ENCODE assay signal across 9 cellular contexts in genomic region chr3:42159706-42160472, GRCh38.
DNase-seq lines count a peak whose midpoint lies in the region; ATAC-seq and TF ChIP-seq lines count a peak whose summit lies in the region.
"Had no signal": no experiment of that assay in that cellular context is flagged by ENCODE, and none has a peak within 500 bp of the region (broad histone marks: within the 10 kb centered on the region; RNA-seq: fewer than 3 reads in every experiment).

No MANE protein-coding gene starts in this region.

- no peak for TF ChIP-seq POLR2A in right lobe of liver (IDR thresholded peaks at IDR 0.05)

- H3K4me1 ChIP-seq in right lobe of liver: peaks cover 0 to 13% (median 2%) of the 10 kb centered on the region in 4 donors
- H3K4me1 ChIP-seq in thoracic aorta (ENCODE audit: control insufficient read depth in 1 of 2, low read depth in 2 of 2): peaks cover 20 to 29% of the 10 kb centered on the region in 2 donors

- H3K4me3 ChIP-seq in right lobe of liver (no peak overlapping the region), thoracic aorta (peak overlapping the region; percentile 50)

- H3K27me3 ChIP-seq in right lobe of liver: no peaks in the 10 kb centered on the region
- no peaks in the 10 kb centered on the region for H3K27me3 ChIP-seq in thoracic aorta (replicated peaks; ENCODE audit: insufficient read depth)

- H3K36me3 ChIP-seq in right lobe of liver (no peaks in the 10 kb centered on the region), thoracic aorta (no peaks in the 10 kb centered on the region)

- peak overlapping the region; percentile 80 for H3K27ac ChIP-seq in RWPE1
- H3K27ac ChIP-seq in right lobe of liver: no peak overlapping the region
- H3K27ac ChIP-seq in thoracic aorta: peak overlapping the region in 1 of 2 donors; percentile 11
- H3K27ac ChIP-seq: C4-2B had no signal

- TF ChIP-seq CTCF in RWPE1 (conservative IDR thresholded peaks at IDR 0.05; ENCODE audit: low read depth): no peak
- TF ChIP-seq CTCF in right lobe of liver (IDR thresholded peaks at IDR 0.05): no peak
- no peak for TF ChIP-seq CTCF in thoracic aorta (IDR thresholded peaks at IDR 0.05)

- ATAC-seq in activated CD4-positive, CD25-positive, alpha-beta regulatory T cell treated with anti-CD3 and anti-CD28 coated beads, Interleukin-2, amount 50 U/mL, for 24 hours: peak; percentile 57 to 59
- ATAC-seq in HG03066 (IDR thresholded peaks at IDR 0.05; ENCODE audit: low read depth, unreplicated experiment): peak; percentile 75
- ATAC-seq in right lobe of liver: peak; percentile 42 to 60 (median 52)
- no peak for ATAC-seq in thoracic aorta (ENCODE audit: insufficient number of reproducible peaks, low FRiP score, low read depth)

- CTCF ChIA-PET in RWPE1 (lab: Yijun Ruan, JAX): no interaction called here

- intact Hi-C loops in right lobe of liver (cut with DNase I): no loop called here

- POLR2A ChIA-PET in RWPE1 (lab: Yijun Ruan, JAX; ENCODE audit: low non-redundant PET): interaction anchor here (0.6 kb wide), 1 partner anchor 49 kb away, joined by 6 read pairs; no protein-coding TSS in a partner anchor

- WGBS in right lobe of liver (ENCODE audit: insufficient coverage, low coverage, low lambda C conversion rate, missing lambda C conversion rate): 34% methylated on average over 8 of the region's 16 CpGs

- no peak for DNase-seq in activated CD4-positive, CD25-positive, alpha-beta regulatory T cell treated with anti-CD3 and anti-CD28 coated beads, Interleukin-2, amount 50 U/mL, for 72 hours
- DNase-seq in RWPE1 (ENCODE audit: low spot score): peak; percentile 88
- DNase-seq in central memory CD4-positive, alpha-beta T cell: peak; percentile 16
- DNase-seq in right lobe of liver: no peak
- no peak for DNase-seq in thoracic aorta (ENCODE audit: low spot score)
- no peak for DNase-seq in NCI-H524 (lab: John Stamatoyannopoulos, UW)

- H3K9me3 ChIP-seq in right lobe of liver: no peaks in the 10 kb centered on the region
- no peaks in the 10 kb centered on the region for H3K9me3 ChIP-seq in thoracic aorta

Comparison
In these comparisons a context has a peak if more than half of its experiments do, and no peak if none do; other contexts are left out.
1. DNase-seq: peak in RWPE1 (single experiment) and central memory CD4-positive, alpha-beta T cell (single experiment); none in activated CD4-positive, CD25-positive, alpha-beta regulatory T cell treated with anti-CD3 and anti-CD28 coated beads, Interleukin-2, amount 50 U/mL, for 72 hours (single experiment), right lobe of liver (0 of 3), thoracic aorta (single experiment) and NCI-H524 (0 of 2).